ENCODE assay signal across 8 cellular contexts in the genomic region with DNA sequence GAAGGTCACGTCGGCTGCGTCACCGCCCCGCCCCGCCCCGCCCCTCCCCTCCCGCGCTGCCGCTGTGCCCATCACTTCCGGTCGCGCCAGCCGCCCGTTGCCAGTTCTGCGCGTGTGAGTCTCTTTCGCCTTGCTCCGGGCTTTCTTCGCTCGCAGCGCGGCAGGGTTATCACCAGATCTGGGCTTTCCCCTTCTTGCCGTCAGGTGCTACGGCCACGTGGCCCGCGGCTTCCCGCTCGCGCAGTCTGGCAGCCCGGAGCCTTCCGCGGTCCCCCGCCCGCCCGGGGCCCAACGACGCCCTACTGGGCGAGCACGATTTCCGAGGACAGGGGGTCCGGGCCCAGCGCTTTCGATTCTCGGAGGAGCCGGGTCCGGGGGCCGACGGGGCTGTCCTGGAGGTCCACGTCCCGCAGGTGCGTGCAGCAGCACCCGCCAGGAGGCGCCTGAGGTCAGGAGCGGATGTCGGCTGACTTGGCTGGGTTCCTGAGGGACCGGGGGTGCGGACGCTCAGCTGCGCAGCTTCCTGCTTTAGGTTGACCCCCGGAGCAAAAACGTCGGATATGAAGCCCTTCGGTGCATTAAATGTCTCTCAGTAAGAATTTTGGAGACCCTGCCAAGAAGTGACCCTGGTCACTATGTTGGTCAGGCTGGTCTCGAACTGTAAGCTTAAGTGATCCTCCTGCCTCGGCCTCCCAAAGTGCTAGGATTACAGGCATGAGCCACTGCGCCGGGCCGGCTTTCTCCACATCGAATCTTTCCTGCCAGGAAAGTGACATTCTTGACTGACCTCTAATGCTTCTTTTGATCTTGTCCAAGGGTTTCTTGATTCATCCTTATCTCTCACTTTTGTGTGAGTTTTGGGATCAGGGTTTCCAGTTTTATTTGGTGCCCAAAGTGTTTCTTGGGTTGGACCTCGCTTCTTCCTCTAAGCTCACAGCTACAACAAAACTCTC. TPM values are rescaled to one million over a fixed set of nuclear protein-coding genes. Genes with fewer than 3 reads are reported as not detected.
DNase-seq lines count a peak whose midpoint lies in the region; ATAC-seq and TF ChIP-seq lines count a peak whose summit lies in the region.

A gene with protein sequence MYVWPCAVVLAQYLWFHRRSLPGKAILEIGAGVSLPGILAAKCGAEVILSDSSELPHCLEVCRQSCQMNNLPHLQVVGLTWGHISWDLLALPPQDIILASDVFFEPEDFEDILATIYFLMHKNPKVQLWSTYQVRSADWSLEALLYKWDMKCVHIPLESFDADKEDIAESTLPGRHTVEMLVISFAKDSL (plus strand): TSS at position 74 of the 953 bp plus-strand sequence. CDS start 2,872 bp downstream, outside the sequence.

- peak within 1 kb of the TSS; percentile 99 for H3K27ac Mint-ChIP-seq in chondrocyte (ENCODE audit: unreplicated experiment)

- peak; percentile 73 for DNase-seq in NCI-H345 (lab: John Stamatoyannopoulos, UW)
- no peak for DNase-seq in NCI-H345 treated with DMSO at 0.1 percent for 48 hours (lab: John Stamatoyannopoulos, UW; ENCODE audit: unreplicated experiment)
- peak; percentile 81 for DNase-seq in NCI-H1436 (lab: John Stamatoyannopoulos, UW)
- DNase-seq in chondrocyte (ENCODE audit: low spot score): no peak
- peak; percentile 87 for DNase-seq in left lobe of liver (ENCODE audit: low spot score)
- DNase-seq in stimulated activated CD4-positive, alpha-beta T cell treated with anti-CD3 and anti-CD28 coated beads, Interleukin-4, amount 100 ng/mL, for 24 hours: peak; percentile 82

- no peaks in the 10 kb centered on the region for H3K27me3 Mint-ChIP-seq in chondrocyte (ENCODE audit: low read depth)

- ATAC-seq in HG02759 (IDR thresholded peaks at IDR 0.05; ENCODE audit: unreplicated experiment) (peak; percentile 44), left lobe of liver (peak; percentile 71)
- ATAC-seq in activated CD4-positive, CD25-positive, alpha-beta regulatory T cell treated with anti-CD3 and anti-CD28 coated beads, Interleukin-2, amount 50 U/mL, for 24 hours: peak; percentile 53 to 54

- H3K36me3 Mint-ChIP-seq in chondrocyte (ENCODE audit: low read depth): peaks cover 8% of the 10 kb centered on the region

- peaks cover 43% of the 10 kb centered on the region for H3K4me1 Mint-ChIP-seq in chondrocyte (ENCODE audit: low read depth)

- H3K4me3 Mint-ChIP-seq in chondrocyte (ENCODE audit: unreplicated experiment): peak within 1 kb of the TSS; percentile 91

- peak; percentile 87 for TF ChIP-seq CTCF in chondrocyte (IDR thresholded peaks at IDR 0.05)

- H3K9me3 Mint-ChIP-seq in chondrocyte (ENCODE audit: low read depth): no peaks in the 10 kb centered on the region

RNA-seq across cellular contexts. Expression of the gene that starts here (rescaled TPM):
- total RNA-seq in chondrocyte: 24.3 to 28.4 TPM (median 27.0 TPM) in 3 replicates
- total RNA-seq in left lobe of liver: 17.5 TPM

Comparison
In these comparisons a context has a peak if more than half of its experiments do, and no peak if none do; other contexts are left out.
1. DNase-seq: peak in NCI-H345 (single experiment), NCI-H1436 (single experiment), left lobe of liver (single experiment) and stimulated activated CD4-positive, alpha-beta T cell treated with anti-CD3 and anti-CD28 coated beads, Interleukin-4, amount 100 ng/mL, for 24 hours (single experiment); none in NCI-H345 treated with DMSO at 0.1 percent for 48 hours (single experiment) and chondrocyte (single experiment).
2. Peak in every context shown above with its lines, with median percentiles within 50 percentile points of each other: ATAC-seq.